In the genomic region with DNA sequence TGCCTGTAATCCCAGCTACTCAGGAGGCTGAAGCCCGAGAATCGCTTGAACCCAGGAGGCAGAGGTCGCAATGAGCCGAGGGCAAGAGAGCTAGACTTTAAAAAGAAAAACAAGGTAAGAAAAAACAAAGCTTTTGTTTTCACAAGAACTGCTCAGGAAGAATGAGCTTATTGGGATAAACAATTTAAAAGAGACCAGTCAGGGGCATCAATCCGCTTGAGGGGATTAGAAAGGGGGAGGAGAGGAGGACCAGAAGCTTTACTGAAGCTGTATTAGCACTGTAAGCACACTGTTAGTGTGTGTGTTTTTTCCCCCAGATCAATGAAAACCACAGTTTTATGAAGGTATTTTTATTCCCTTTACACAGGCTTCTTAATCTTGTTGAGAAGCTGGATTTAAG, we compare ENCODE assay signal across 16 cellular contexts. TPM values are rescaled to one million over a fixed set of nuclear protein-coding genes. Genes with fewer than 3 reads are reported as not detected.
A peak's percentile ranks its signal among the peaks of the same experiment; 100 is the strongest.
DNase-seq lines count a peak whose midpoint lies in the region; ATAC-seq and TF ChIP-seq lines count a peak whose summit lies in the region.
"Had no signal": no experiment of that assay in that cellular context is flagged by ENCODE, and none has a peak within 500 bp of the region (broad histone marks: within the 10 kb centered on the region; RNA-seq: fewer than 3 reads in every experiment).

No MANE protein-coding gene starts in this region.

- TF ChIP-seq CTCF in C4-2B (conservative IDR thresholded peaks at IDR 0.05): no peak
- TF ChIP-seq CTCF in chondrocyte (IDR thresholded peaks at IDR 0.05): no peak

- no peaks in the 10 kb centered on the region for H3K27me3 ChIP-seq in HAP-1 (ENCODE audit: low read depth)
- H3K27me3 ChIP-seq: SJSA1 had no signal

- peaks cover 20% of the 10 kb centered on the region for H3K4me1 ChIP-seq in HAP-1
- H3K4me1 ChIP-seq: Caco-2, SJSA1 had no signal

- H3K27me3 Mint-ChIP-seq in chondrocyte (ENCODE audit: low read depth): no peaks in the 10 kb centered on the region
- H3K27me3 Mint-ChIP-seq in activated T-cell treated with anti-CD3 and anti-CD28 coated beads, Interleukin-2, amount 50 U/mL, for 4 hours (ENCODE audit: low read depth): no peaks in the 10 kb centered on the region
- H3K27me3 Mint-ChIP-seq: CD4-positive, CD25-positive, alpha-beta regulatory T cell had no signal

- H3K4me1 Mint-ChIP-seq in chondrocyte (ENCODE audit: low read depth): peaks cover 26% of the 10 kb centered on the region
- peaks cover 52% of the 10 kb centered on the region for H3K4me1 Mint-ChIP-seq in activated T-cell treated with anti-CD3 and anti-CD28 coated beads, Interleukin-2, amount 50 U/mL, for 4 hours (ENCODE audit: low read depth)

- no peaks in the 10 kb centered on the region for H3K9me3 ChIP-seq in HAP-1
- H3K9me3 ChIP-seq: Caco-2, SJSA1 had no signal

- DNase-seq in HAP-1 (ENCODE audit: low spot score in 2 of 2): peak; percentile 47 to 70
- DNase-seq in chondrocyte (ENCODE audit: low spot score): peak; percentile 13
- peak; percentile 46 for DNase-seq in retina
- no peak for DNase-seq in activated T-cell treated with anti-CD3 and anti-CD28 coated beads, Interleukin-2, amount 50 U/mL, for 4 hours
- DNase-seq in activated CD4-positive, alpha-beta T cell treated with anti-CD3 and anti-CD28 coated beads, Interleukin-2, amount 50 U/mL, for 1 hour: no peak
- DNase-seq in NCI-H2029 treated with DMSO at 0.1 percent for 48 hours (lab: John Stamatoyannopoulos, UW): no peak
- DNase-seq: Caco-2; CD4-positive, CD25-positive, alpha-beta regulatory T cell; HCEC 1CT; NCI-H1105; NCI-H1694 treated with DMSO at 0.1 percent for 48 hours; NCI-H226; NCI-H69 had no signal

- in situ Hi-C loops in HAP-1 (cut with MboI; ENCODE audit: low sequenced_read_pairs): no loop called here

- no peak for ATAC-seq in activated T-cell treated with anti-CD3 and anti-CD28 coated beads, Interleukin-2, amount 50 U/mL, for 4 hours

- no peak overlapping the region for H3K4me3 ChIP-seq in HAP-1
- H3K4me3 ChIP-seq: SJSA1 had no signal

- H3K27ac Mint-ChIP-seq in chondrocyte (ENCODE audit: unreplicated experiment): no peak overlapping the region

- H3K27ac ChIP-seq in C4-2B: peak overlapping the region; percentile 46; the same call in 1 of the 2 replicates
- H3K27ac ChIP-seq: SJSA1 had no signal

- H3K36me3 ChIP-seq in HAP-1 (replicated peaks): no peaks in the 10 kb centered on the region; the same call in none of the 2 replicates

- no peak overlapping the region for H3K4me3 Mint-ChIP-seq in chondrocyte (ENCODE audit: unreplicated experiment)
- no peak overlapping the region for H3K4me3 Mint-ChIP-seq in activated T-cell treated with anti-CD3 and anti-CD28 coated beads, Interleukin-2, amount 50 U/mL, for 4 hours
- H3K4me3 Mint-ChIP-seq: CD4-positive, CD25-positive, alpha-beta regulatory T cell had no signal

- H3K9me3 Mint-ChIP-seq in chondrocyte (ENCODE audit: low read depth): no peaks in the 10 kb centered on the region
- H3K9me3 Mint-ChIP-seq in activated T-cell treated with anti-CD3 and anti-CD28 coated beads, Interleukin-2, amount 50 U/mL, for 4 hours: no peaks in the 10 kb centered on the region
- H3K9me3 Mint-ChIP-seq: CD4-positive, CD25-positive, alpha-beta regulatory T cell had no signal

- peaks cover 5% of the 10 kb centered on the region for H3K36me3 Mint-ChIP-seq in chondrocyte (ENCODE audit: low read depth)
- H3K36me3 Mint-ChIP-seq in activated T-cell treated with anti-CD3 and anti-CD28 coated beads, Interleukin-2, amount 50 U/mL, for 4 hours (ENCODE audit: insufficient read depth): peaks cover 17% of the 10 kb centered on the region

RNA-seq across cellular contexts. Expression of a gene that starts 8.8 kb away (rescaled TPM):
- 12.7 to 14.5 TPM (median 13.4 TPM) in 3 replicates for total RNA-seq in chondrocyte
- total RNA-seq in activated T-cell treated with anti-CD3 and anti-CD28 coated beads, Interleukin-2, amount 50 U/mL, for 4 hours: 10 to 100 TPM; 45.3 to 49.1 (median 45.9) TPM

RNA-seq across cellular contexts. Expression of a gene that starts 22.4 kb away (rescaled TPM):
- 45.3 to 48.9 TPM (median 46.1 TPM) in 3 replicates for total RNA-seq in chondrocyte
- total RNA-seq in activated T-cell treated with anti-CD3 and anti-CD28 coated beads, Interleukin-2, amount 50 U/mL, for 4 hours: 10 to 100 TPM; 28.3 to 33.2 (median 28.6) TPM

RNA-seq across cellular contexts. Expression of a gene that starts 39.6 kb away (rescaled TPM):
- total RNA-seq in chondrocyte: 6.3 to 7.1 TPM (median 6.7 TPM) in 3 replicates
- not detected for total RNA-seq in activated T-cell treated with anti-CD3 and anti-CD28 coated beads, Interleukin-2, amount 50 U/mL, for 4 hours
- total RNA-seq: CD4-positive, CD25-positive, alpha-beta regulatory T cell; HT1080; SJSA1 had no signal

Comparison
In these comparisons a context has a peak if more than half of its experiments do, and no peak if none do; other contexts are left out.
1. DNase-seq: peak in HAP-1 (2 of 2), chondrocyte (single experiment) and retina (single experiment); none in activated T-cell treated with anti-CD3 and anti-CD28 coated beads, Interleukin-2, amount 50 U/mL, for 4 hours (single experiment), activated CD4-positive, alpha-beta T cell treated with anti-CD3 and anti-CD28 coated beads, Interleukin-2, amount 50 U/mL, for 1 hour (single experiment) and NCI-H2029 treated with DMSO at 0.1 percent for 48 hours (single experiment).